Comparison of ENCODE assay signal across 28 cellular contexts in genomic region chr22:48233586-48233985, GRCh38.
"Had no signal": no experiment of that assay in that cellular context is flagged by ENCODE, and none has a peak within 500 bp of the region (broad histone marks: within the 10 kb centered on the region; RNA-seq: fewer than 3 reads in every experiment).

No MANE protein-coding gene starts in this region.

- H3K27ac Mint-ChIP-seq: dendritic cell treated with granulocyte-macrophage colony-stimulating factor and Interleukin-4, amounts not matched to agents 40 ng/mL and 50 ng/mL, for 4 days; effector memory CD8-positive, alpha-beta T cell had no signal

- H3K27me3 ChIP-seq: colonic mucosa, dorsolateral prefrontal cortex, foreskin keratinocyte, gastrocnemius medialis, hepatocyte had no signal

- H3K4me3 ChIP-seq: colonic mucosa, coronary artery, dorsolateral prefrontal cortex, esophagus muscularis mucosa, esophagus squamous epithelium, gastrocnemius medialis, gastroesophageal sphincter, heart left ventricle, heart right ventricle, hepatocyte had no signal

- H3K79me2 ChIP-seq: hepatocyte had no signal

- ATAC-seq: effector memory CD8-positive, alpha-beta T cell; esophagus mucosa; foreskin keratinocyte; gastrocnemius medialis; gastroesophageal sphincter; heart left ventricle; heart right ventricle had no signal

- H3K9me3 ChIP-seq: colonic mucosa had no signal

- H3K36me3 ChIP-seq: colonic mucosa, esophagus muscularis mucosa, esophagus squamous epithelium, gastrocnemius medialis, gastroesophageal sphincter, heart left ventricle, heart right ventricle had no signal

- H3K4me2 ChIP-seq: hepatocyte had no signal

- H3K27ac ChIP-seq: colonic mucosa, coronary artery, dorsolateral prefrontal cortex, epithelial cell of prostate, esophagus muscularis mucosa, esophagus squamous epithelium, foreskin keratinocyte, gastrocnemius medialis, gastroesophageal sphincter, heart left ventricle, heart right ventricle, hepatocyte had no signal

- H3K4me1 ChIP-seq: colonic mucosa, esophagus muscularis mucosa, esophagus squamous epithelium, foreskin keratinocyte, gastrocnemius medialis, gastroesophageal sphincter, heart left ventricle, heart right ventricle had no signal

- FAIRE-seq: colon, endometrium, endothelial cell of umbilical vein, frontal cortex had no signal

- H2AFZ ChIP-seq: hepatocyte had no signal

- H3K27me3 Mint-ChIP-seq: dendritic cell treated with granulocyte-macrophage colony-stimulating factor and Interleukin-4, amounts not matched to agents 40 ng/mL and 50 ng/mL, for 4 days had no signal

- H3K4me3 Mint-ChIP-seq: dendritic cell treated with granulocyte-macrophage colony-stimulating factor and Interleukin-4, amounts not matched to agents 40 ng/mL and 50 ng/mL, for 4 days; effector memory CD8-positive, alpha-beta T cell had no signal

- DNase-seq: colonic mucosa; cortex of kidney; dermis blood vessel endothelial cell; dorsolateral prefrontal cortex; effector CD4-positive, alpha-beta T cell; effector CD8-positive, alpha-beta T cell; effector memory CD4-positive, alpha-beta T cell; effector memory CD8-positive, alpha-beta T cell; erythroblast; esophagus squamous epithelium; foreskin fibroblast; foreskin keratinocyte; foreskin melanocyte; gastrocnemius medialis; glutamatergic neuron; heart left ventricle; heart right ventricle had no signal
